Comparison of ENCODE assay signal across 8 cellular contexts in genomic region chr5:72106922-72107873, GRCh38. TPM values are rescaled to one million over a fixed set of nuclear protein-coding genes. Genes with fewer than 3 reads are reported as not detected.
DNase-seq lines count a peak whose midpoint lies in the region; ATAC-seq, FAIRE-seq and TF ChIP-seq lines count a peak whose summit lies in the region.

MAP1B (plus strand) TSS chr5:72107475; CDS start chr5:72107532, 57 bp downstream.

- H3K9me3 ChIP-seq in Panc1 (ENCODE audit: control insufficient read depth, insufficient read depth, low read depth, low read length) (0 out of 2 replicates have a peak, but pooled peaks cover 6% of the 10 kb centered on the region), duodenal mucosa (ENCODE audit: control insufficient read depth in 1 of 2, low read length in 2 of 2) (no peaks in the 10 kb centered on the region)

- peak within 1 kb of the TSS; percentile 79 for H3K27ac ChIP-seq in Panc1 (ENCODE audit: low read length)
- peak within 1 kb of the TSS; percentile 10 for H3K27ac ChIP-seq in duodenal mucosa (ENCODE audit: low read depth, low read length)
- H3K27ac ChIP-seq in layer of hippocampus (ENCODE audit: low read depth, low read length): peak within 1 kb of the TSS; percentile 85

- H3K4me1 Mint-ChIP-seq in stimulated activated effector memory CD8-positive, alpha-beta T cell treated with anti-CD3 and anti-CD28 coated beads, Interleukin-12 subunit alpha, Interleukin-12 subunit beta, amount 100 ng/mL, for 72 hours: peaks cover 11% of the 10 kb centered on the region

- intact Hi-C loops in Panc1 (cut with micrococcal nuclease; ENCODE audit: unreplicated experiment): loop anchor here (10.0 kb wide), 1 partner anchor 322 kb away; no protein-coding TSS in a partner anchor

- TSS peak; percentile 18 for BruUV-seq in Panc1 (replicated peaks; lab: Mats Ljungman, UMichigan)

- in situ Hi-C loops in Panc1 (cut with HindIII; ENCODE audit: low pct_unique_long_range_greater_than_20kb, low sequenced_read_pairs): no loop called here

- H3K4me1 ChIP-seq in Panc1 (ENCODE audit: control insufficient read depth, insufficient read depth, low read length) (peaks cover 19% of the 10 kb centered on the region), duodenal mucosa (ENCODE audit: control insufficient read depth in 1 of 2, insufficient read depth in 2 of 2, low read length in 2 of 2) (peaks cover 0 to 3% of the 10 kb centered on the region in 2 donors)

- H3K9me3 Mint-ChIP-seq in stimulated activated effector memory CD8-positive, alpha-beta T cell treated with anti-CD3 and anti-CD28 coated beads, Interleukin-12 subunit alpha, Interleukin-12 subunit beta, amount 100 ng/mL, for 72 hours: no peaks in the 10 kb centered on the region

- H3K36me3 ChIP-seq in Panc1 (ENCODE audit: control insufficient read depth, insufficient read depth, low read length) (no peaks in the 10 kb centered on the region), duodenal mucosa (ENCODE audit: control insufficient read depth in 1 of 2, insufficient read depth in 2 of 2, low read length in 2 of 2) (no peaks in the 10 kb centered on the region)

- CTCF ChIA-PET in Panc1 (lab: Charles Lee): no interaction called here

- H3K4me3 Mint-ChIP-seq in stimulated activated effector memory CD8-positive, alpha-beta T cell treated with anti-CD3 and anti-CD28 coated beads, Interleukin-12 subunit alpha, Interleukin-12 subunit beta, amount 100 ng/mL, for 72 hours: peak within 1 kb of the TSS; percentile 38

- no peaks in the 10 kb centered on the region for H3K36me3 Mint-ChIP-seq in stimulated activated effector memory CD8-positive, alpha-beta T cell treated with anti-CD3 and anti-CD28 coated beads, Interleukin-12 subunit alpha, Interleukin-12 subunit beta, amount 100 ng/mL, for 72 hours

- DNase-seq in DMS153 treated with DMSO at 0.1 percent for 48 hours (lab: John Stamatoyannopoulos, UW; ENCODE audit: unreplicated experiment): peak; percentile 29
- DNase-seq in HTR-8/SVneo (ENCODE audit: insufficient read length, low spot score): peak; percentile 59
- DNase-seq in Panc1 (ENCODE audit: low read depth, low spot score): no peak
- DNase-seq in stimulated activated effector memory CD8-positive, alpha-beta T cell treated with anti-CD3 and anti-CD28 coated beads, Interleukin-12 subunit alpha, Interleukin-12 subunit beta, amount 100 ng/mL, for 72 hours (ENCODE audit: low spot score in 2 of 2): no peak

- peak within 1 kb of the TSS in 1 of 2 donors; percentile 43 for H3K9ac ChIP-seq in duodenal mucosa (ENCODE audit: low read depth in 1 of 2, low read length in 2 of 2)

- peak; percentile 84 for FAIRE-seq in HTR-8/SVneo (lab: Jason Lieb, UNC)

- H3K4me3 ChIP-seq in Panc1 (ENCODE audit: low read depth in 2 of 2, low read length in 2 of 2) (peak within 1 kb of the TSS; percentile 80 to 93), duodenal mucosa (ENCODE audit: low read depth in 1 of 2, low read length in 2 of 2) (peak within 1 kb of the TSS; percentile 61 to 67)

- H3K27me3 ChIP-seq in Panc1 (ENCODE audit: control insufficient read depth, insufficient read depth, low read length): no peaks in the 10 kb centered on the region; the same call in 1 of the 2 replicates
- peaks cover 28 to 58% of the 10 kb centered on the region in 2 donors for H3K27me3 ChIP-seq in duodenal mucosa (ENCODE audit: control insufficient read depth in 1 of 2, insufficient read depth in 2 of 2, low read length in 2 of 2)
- no peaks in the 10 kb centered on the region for H3K27me3 ChIP-seq in layer of hippocampus (ENCODE audit: control insufficient read depth, insufficient read depth, low read length)

- POLR2A ChIA-PET in Panc1 (lab: Charles Lee): interaction anchor here (0.7 kb wide), 1 partner anchor 201 kb away, joined by 7 read pairs; no protein-coding TSS in a partner anchor

- ATAC-seq in Panc1: peak; percentile 85
- peak; percentile 25 for ATAC-seq in stimulated activated effector memory CD8-positive, alpha-beta T cell treated with anti-CD3 and anti-CD28 coated beads, Interleukin-12 subunit alpha, Interleukin-12 subunit beta, amount 100 ng/mL, for 72 hours
- no peak for ATAC-seq in HG03342 (IDR thresholded peaks at IDR 0.05; ENCODE audit: unreplicated experiment)
- no peak for ATAC-seq in HG02623 (IDR thresholded peaks at IDR 0.05; ENCODE audit: unreplicated experiment)

- TF ChIP-seq CTCF in Panc1 (IDR thresholded peaks at IDR 0.05): no peak

- no peak within 1 kb of the TSS for H3K27ac Mint-ChIP-seq in stimulated activated effector memory CD8-positive, alpha-beta T cell treated with anti-CD3 and anti-CD28 coated beads, Interleukin-12 subunit alpha, Interleukin-12 subunit beta, amount 100 ng/mL, for 72 hours

RNA-seq across cellular contexts. Expression of gene MAP1B, which starts in this region (rescaled TPM):
- total RNA-seq in Panc1 (2021; ENCODE audit: unreplicated experiment): 82.3 TPM
- polyA plus RNA-seq in Panc1 (2012; ENCODE audit: insufficient read length): 13.3 TPM

Comparison
In these comparisons a context has a peak if more than half of its experiments do, and no peak if none do; other contexts are left out.
1. DNase-seq: peak in DMS153 treated with DMSO at 0.1 percent for 48 hours (single experiment) and HTR-8/SVneo (single experiment); none in Panc1 (single experiment) and stimulated activated effector memory CD8-positive, alpha-beta T cell treated with anti-CD3 and anti-CD28 coated beads, Interleukin-12 subunit alpha, Interleukin-12 subunit beta, amount 100 ng/mL, for 72 hours (0 of 2).
2. ATAC-seq: peak in Panc1 (single experiment) and stimulated activated effector memory CD8-positive, alpha-beta T cell treated with anti-CD3 and anti-CD28 coated beads, Interleukin-12 subunit alpha, Interleukin-12 subunit beta, amount 100 ng/mL, for 72 hours (single experiment); none in HG03342 (single experiment) and HG02623 (single experiment).
3. H3K27ac ChIP-seq: peak in every context shown above with its lines; median percentile 85 in layer of hippocampus; 79 in Panc1; 10 in duodenal mucosa.